39 cellular contexts compared by ENCODE assay signal in genomic region chr22:32112380-32112779, GRCh38. TPM values are rescaled to one million over a fixed set of nuclear protein-coding genes. Genes with fewer than 3 reads are reported as not detected.
"Had no signal": no experiment of that assay in that cellular context is flagged by ENCODE, and none has a peak within 500 bp of the region (broad histone marks: within the 10 kb centered on the region; RNA-seq: fewer than 3 reads in every experiment).

No MANE protein-coding gene starts in this region.

- H3K4me1 Mint-ChIP-seq: activated CD4-positive, alpha-beta T cell treated with anti-CD3 and anti-CD28 coated beads for 36 hours; activated CD4-positive, alpha-beta T cell treated with anti-CD3 and anti-CD28 coated beads, Interleukin-2, amount 10 ng/mL, durations not matched to agents 7 days and 5 days; activated naive CD8-positive, alpha-beta T cell treated with anti-CD3 and anti-CD28 coated beads for 36 hours; activated T-helper 17 cell treated with anti-CD3 and anti-CD28 coated beads, Interleukin-2, amount 50 U/mL, for 72 hours; WTC11 had no signal

- DNase-seq: activated CD4-positive, alpha-beta T cell treated with anti-CD3 and anti-CD28 coated beads for 1 hour; activated CD4-positive, alpha-beta T cell treated with anti-CD3 and anti-CD28 coated beads for 36 hours; activated CD4-positive, alpha-beta T cell treated with anti-CD3 and anti-CD28 coated beads for 48 hours; activated CD4-positive, alpha-beta T cell treated with anti-CD3 and anti-CD28 coated beads, Interleukin-2, amount 10 ng/mL, durations not matched to agents 7 days and 5 days; activated CD4-positive, alpha-beta T cell treated with anti-CD3 and anti-CD28 coated beads, Interleukin-2, amount 50 U/mL, for 48 hours; activated CD4-positive, CD25-positive, alpha-beta regulatory T cell; activated CD8-positive, alpha-beta memory T cell treated with anti-CD3 and anti-CD28 coated beads, Interleukin-2, amount 50 U/mL, for 4 hours; activated CD8-positive, alpha-beta T cell treated with anti-CD3 and anti-CD28 coated beads for 36 hours; activated effector memory CD4-positive, alpha-beta T cell treated with anti-CD3 and anti-CD28 coated beads, Interleukin-2, amount 50 U/mL, for 16 hours; activated gamma-delta T cell treated with Interleukin-2 at 50 U/mL for 16 hours; activated naive CD4-positive, alpha-beta T cell; activated naive CD4-positive, alpha-beta T cell treated with anti-CD3 and anti-CD28 coated beads for 36 hours; activated naive CD4-positive, alpha-beta T cell treated with anti-CD3 and anti-CD28 coated beads, Interleukin-2, amount 50 U/mL, for 16 hours; activated naive CD8-positive, alpha-beta T cell treated with anti-CD3 and anti-CD28 coated beads for 36 hours; activated T-cell treated with anti-CD3 and anti-CD28 coated beads for 4 hours; activated T-cell treated with anti-CD3 and anti-CD28 coated beads, Interleukin-2, amount 50 U/mL, for 1 hour; activated T-cell treated with anti-CD3 and anti-CD28 coated beads, Interleukin-2, amount 50 U/mL, for 4 hours; activated T-cell treated with anti-CD3 and anti-CD28 coated beads, Interleukin-2, amount 50 U/mL, for 72 hours; adrenal gland; amniotic stem cell; aorta; body of pancreas; brain microvascular endothelial cell; central memory CD4-positive, alpha-beta T cell; T-helper 1 cell; T-helper 2 cell; T-helper 9 cell; WERI-Rb-1 had no signal

- H3K9me3 Mint-ChIP-seq: activated CD4-positive, alpha-beta T cell treated with anti-CD3 and anti-CD28 coated beads, Interleukin-2, amount 10 ng/mL, durations not matched to agents 7 days and 5 days; activated CD8-positive, alpha-beta T cell treated with anti-CD3 and anti-CD28 coated beads for 36 hours; activated naive CD4-positive, alpha-beta T cell treated with anti-CD3 and anti-CD28 coated beads for 36 hours; activated naive CD4-positive, alpha-beta T cell treated with anti-CD3 and anti-CD28 coated beads, Interleukin-2, amount 50 U/mL, for 72 hours; activated naive CD8-positive, alpha-beta T cell treated with anti-CD3 and anti-CD28 coated beads for 36 hours; activated T-cell treated with anti-CD3 and anti-CD28 coated beads, Interleukin-2, amount 50 U/mL, for 4 hours; activated T-cell treated with anti-CD3 and anti-CD28 coated beads, Interleukin-2, amount 50 U/mL, for 72 hours; activated T-helper 1 cell treated with anti-CD3 and anti-CD28 coated beads, Interleukin-12 subunit alpha, Interleukin-12 subunit beta, Interleukin-2, Interleukin-4 antibody, amounts not matched to agents 30 ng/mL and 10 ng/mL and 1 ng/mL, durations not matched to agents 14 hours and 24 hours and 36 hours; activated T-helper 17 cell treated with anti-CD3 and anti-CD28 coated beads, Interleukin-2, amount 50 U/mL, for 72 hours; T-helper 1 cell treated with Interleukin-12 subunit alpha and Interleukin-12 subunit beta and Interleukin-4 antibody, amounts not matched to agents 30 μg/mL and 1 μg/mL, for 36 hours; T-helper 2 cell treated with Interferon-gamma antibody and Interleukin-4, amounts not matched to agents 5 μg/mL and 100 μg/mL, for 36 hours; WTC11 had no signal

- H3K4me3 Mint-ChIP-seq: activated CD4-positive, alpha-beta T cell treated with anti-CD3 and anti-CD28 coated beads for 36 hours; activated CD4-positive, alpha-beta T cell treated with anti-CD3 and anti-CD28 coated beads, Interleukin-2, amount 10 ng/mL, durations not matched to agents 7 days and 5 days; activated CD8-positive, alpha-beta T cell treated with anti-CD3 and anti-CD28 coated beads for 36 hours; activated naive CD4-positive, alpha-beta T cell treated with anti-CD3 and anti-CD28 coated beads for 36 hours; activated naive CD8-positive, alpha-beta T cell treated with anti-CD3 and anti-CD28 coated beads for 36 hours; activated T-cell treated with anti-CD3 and anti-CD28 coated beads, Interleukin-2, amount 50 U/mL, for 4 hours; activated T-cell treated with anti-CD3 and anti-CD28 coated beads, Interleukin-2, amount 50 U/mL, for 72 hours; activated T-helper 1 cell treated with anti-CD3 and anti-CD28 coated beads, Interleukin-12 subunit alpha, Interleukin-12 subunit beta, Interleukin-2, Interleukin-4 antibody, amounts not matched to agents 30 ng/mL and 10 ng/mL and 1 ng/mL, durations not matched to agents 14 hours and 24 hours and 36 hours; activated T-helper 17 cell treated with anti-CD3 and anti-CD28 coated beads, Interleukin-2, amount 50 U/mL, for 72 hours; T-helper 1 cell treated with Interleukin-12 subunit alpha and Interleukin-12 subunit beta and Interleukin-4 antibody, amounts not matched to agents 30 μg/mL and 1 μg/mL, for 36 hours; T-helper 2 cell treated with Interferon-gamma antibody and Interleukin-4, amounts not matched to agents 5 μg/mL and 100 μg/mL, for 36 hours; WTC11 had no signal

- ATAC-seq: activated CD4-positive, alpha-beta T cell treated with anti-CD3 and anti-CD28 coated beads for 36 hours; activated CD4-positive, CD25-positive, alpha-beta regulatory T cell treated with anti-CD3 and anti-CD28 coated beads, Interleukin-2, amount 50 U/mL, for 24 hours; activated CD8-positive, alpha-beta T cell treated with anti-CD3 and anti-CD28 coated beads for 36 hours; activated naive CD4-positive, alpha-beta T cell treated with anti-CD3 and anti-CD28 coated beads, Interleukin-2, amount 50 U/mL, for 72 hours; activated T-cell treated with anti-CD3 and anti-CD28 coated beads, Interleukin-2, amount 50 U/mL, for 4 hours; activated T-cell treated with anti-CD3 and anti-CD28 coated beads, Interleukin-2, amount 50 U/mL, for 72 hours; activated T-helper 17 cell treated with anti-CD3 and anti-CD28 coated beads, Interleukin-2, amount 50 U/mL, for 72 hours; body of pancreas; WTC11 had no signal

- H3K27ac ChIP-seq: adrenal gland, body of pancreas, brain microvascular endothelial cell, breast epithelium, WERI-Rb-1 had no signal

- H3K27ac Mint-ChIP-seq: activated CD4-positive, alpha-beta T cell treated with anti-CD3 and anti-CD28 coated beads for 36 hours; activated CD4-positive, alpha-beta T cell treated with anti-CD3 and anti-CD28 coated beads, Interleukin-2, amount 10 ng/mL, durations not matched to agents 7 days and 5 days; activated CD8-positive, alpha-beta T cell treated with anti-CD3 and anti-CD28 coated beads for 36 hours; activated naive CD4-positive, alpha-beta T cell treated with anti-CD3 and anti-CD28 coated beads for 36 hours; activated naive CD4-positive, alpha-beta T cell treated with anti-CD3 and anti-CD28 coated beads, Interleukin-2, amount 50 U/mL, for 72 hours; activated naive CD8-positive, alpha-beta T cell treated with anti-CD3 and anti-CD28 coated beads for 36 hours; activated T-cell treated with anti-CD3 and anti-CD28 coated beads, Interleukin-2, amount 50 U/mL, for 72 hours; activated T-helper 1 cell treated with anti-CD3 and anti-CD28 coated beads, Interleukin-12 subunit alpha, Interleukin-12 subunit beta, Interleukin-2, Interleukin-4 antibody, amounts not matched to agents 30 ng/mL and 10 ng/mL and 1 ng/mL, durations not matched to agents 14 hours and 24 hours and 36 hours; activated T-helper 17 cell treated with anti-CD3 and anti-CD28 coated beads, Interleukin-2, amount 50 U/mL, for 72 hours; T-helper 1 cell treated with Interleukin-12 subunit alpha and Interleukin-12 subunit beta and Interleukin-4 antibody, amounts not matched to agents 30 μg/mL and 1 μg/mL, for 36 hours; T-helper 2 cell treated with Interferon-gamma antibody and Interleukin-4, amounts not matched to agents 5 μg/mL and 100 μg/mL, for 36 hours; WTC11 had no signal

- H3K36me3 Mint-ChIP-seq: activated naive CD4-positive, alpha-beta T cell treated with anti-CD3 and anti-CD28 coated beads, Interleukin-2, amount 50 U/mL, for 72 hours; activated naive CD8-positive, alpha-beta T cell treated with anti-CD3 and anti-CD28 coated beads for 36 hours; WTC11 had no signal

RNA-seq across cellular contexts. Expression of gene C22orf42, which starts 46.7 kb away (rescaled TPM):
- total RNA-seq: activated CD4-positive, alpha-beta T cell treated with anti-CD3 and anti-CD28 coated beads for 36 hours; activated CD4-positive, alpha-beta T cell treated with anti-CD3 and anti-CD28 coated beads, Interleukin-2, amount 10 ng/mL, durations not matched to agents 7 days and 5 days; activated CD8-positive, alpha-beta memory T cell treated with anti-CD3 and anti-CD28 coated beads for 36 hours; activated CD8-positive, alpha-beta T cell treated with anti-CD3 and anti-CD28 coated beads for 36 hours; activated naive CD4-positive, alpha-beta T cell treated with anti-CD3 and anti-CD28 coated beads for 36 hours; activated naive CD4-positive, alpha-beta T cell treated with anti-CD3 and anti-CD28 coated beads, Interleukin-2, amount 50 U/mL, for 72 hours; activated naive CD8-positive, alpha-beta T cell treated with anti-CD3 and anti-CD28 coated beads for 36 hours; activated T-cell treated with anti-CD3 and anti-CD28 coated beads, Interleukin-2, amount 50 U/mL, for 4 hours; activated T-cell treated with anti-CD3 and anti-CD28 coated beads, Interleukin-2, amount 50 U/mL, for 72 hours; activated T-helper 1 cell treated with anti-CD3 and anti-CD28 coated beads, Interleukin-12 subunit alpha, Interleukin-12 subunit beta, Interleukin-2, Interleukin-4 antibody, amounts not matched to agents 30 ng/mL and 10 ng/mL and 1 ng/mL, durations not matched to agents 14 hours and 24 hours and 36 hours; activated T-helper 17 cell treated with anti-CD3 and anti-CD28 coated beads, Interleukin-2, amount 50 U/mL, for 72 hours; aorta; astrocyte; breast epithelium; cardiac septum had no signal
